ENCODE assay signal across 16 cellular contexts in the genomic region with DNA sequence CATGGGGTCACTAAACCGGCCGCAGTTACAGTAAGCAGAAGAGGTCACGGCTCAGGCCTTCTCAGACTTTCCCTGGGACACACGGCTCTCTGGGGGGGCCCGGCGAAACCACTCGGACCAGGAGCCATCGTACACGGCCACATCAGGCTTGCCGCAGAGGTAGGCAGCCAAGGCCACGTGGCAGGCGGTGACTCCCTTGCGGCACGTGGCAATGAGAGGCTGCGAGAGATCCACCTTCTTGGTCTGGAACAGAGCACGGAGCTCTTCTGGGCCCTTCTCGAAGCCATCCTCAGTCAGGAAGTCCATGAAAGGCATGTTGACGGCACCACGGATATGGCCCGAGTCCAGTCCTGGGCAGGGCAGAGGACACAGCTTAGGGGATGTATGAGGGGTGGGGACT. TPM values are rescaled to one million over a fixed set of nuclear protein-coding genes. Genes with fewer than 3 reads are reported as not detected.
A peak's percentile ranks its signal among the peaks of the same experiment; 100 is the strongest.
DNase-seq lines count a peak whose midpoint lies in the region; ATAC-seq and TF ChIP-seq lines count a peak whose summit lies in the region.
"Had no signal": no experiment of that assay in that cellular context is flagged by ENCODE, and none has a peak within 500 bp of the region (broad histone marks: within the 10 kb centered on the region; RNA-seq: fewer than 3 reads in every experiment).

No MANE protein-coding gene starts in this region.

- peaks cover 0 to 4% of the 10 kb centered on the region in 2 donors for H3K4me1 Mint-ChIP-seq in natural killer cell treated with Interleukin-12 subunit alpha and Interleukin-12 subunit beta and Interleukin-15 and Interleukin-18, amount 100 ng/mL, for 72 hours (ENCODE audit: low read depth in 2 of 2)
- H3K4me1 Mint-ChIP-seq in natural killer cell, result no peaks in the 10 kb centered on the region
- H3K4me1 Mint-ChIP-seq in activated T-helper 17 cell treated with anti-CD3 and anti-CD28 coated beads, Interleukin-2, amount 50 U/mL, for 72 hours, result no peaks in the 10 kb centered on the region

- H3K4me3 Mint-ChIP-seq in natural killer cell treated with Interleukin-12 subunit alpha and Interleukin-12 subunit beta and Interleukin-15 and Interleukin-18, amount 100 ng/mL, for 72 hours, result no peak overlapping the region
- H3K4me3 Mint-ChIP-seq in natural killer cell, result no peak overlapping the region
- H3K4me3 Mint-ChIP-seq in activated T-helper 17 cell treated with anti-CD3 and anti-CD28 coated beads, Interleukin-2, amount 50 U/mL, for 72 hours, result no peak overlapping the region
- H3K4me3 Mint-ChIP-seq: CD4-positive, alpha-beta T cell; GM23338 had no signal

- no peaks in the 10 kb centered on the region for H3K9me3 Mint-ChIP-seq in natural killer cell treated with Interleukin-12 subunit alpha and Interleukin-12 subunit beta and Interleukin-15 and Interleukin-18, amount 100 ng/mL, for 72 hours
- H3K9me3 Mint-ChIP-seq in natural killer cell, result no peaks in the 10 kb centered on the region
- no peaks in the 10 kb centered on the region for H3K9me3 Mint-ChIP-seq in activated T-helper 17 cell treated with anti-CD3 and anti-CD28 coated beads, Interleukin-2, amount 50 U/mL, for 72 hours
- H3K9me3 Mint-ChIP-seq: CD4-positive, alpha-beta T cell; GM23338 had no signal

- H3K36me3 Mint-ChIP-seq in natural killer cell treated with Interleukin-12 subunit alpha and Interleukin-12 subunit beta and Interleukin-15 and Interleukin-18, amount 100 ng/mL, for 72 hours, result no peaks in the 10 kb centered on the region
- no peaks in the 10 kb centered on the region for H3K36me3 Mint-ChIP-seq in natural killer cell
- no peaks in the 10 kb centered on the region for H3K36me3 Mint-ChIP-seq in activated T-helper 17 cell treated with anti-CD3 and anti-CD28 coated beads, Interleukin-2, amount 50 U/mL, for 72 hours (ENCODE audit: low read depth)

- H3K27me3 ChIP-seq in mucosa of rectum (ENCODE audit: control insufficient read depth in 2 of 2, insufficient read depth in 2 of 2, low read length in 2 of 2) (no peaks in the 10 kb centered on the region), upper lobe of right lung (no peaks in the 10 kb centered on the region)

- DNase-seq in natural killer cell treated with Interleukin-12 subunit alpha and Interleukin-12 subunit beta and Interleukin-15 and Interleukin-18, amount 100 ng/mL, for 72 hours (ENCODE audit: low spot score), result peak; percentile 42
- no peak for DNase-seq in natural killer cell
- no peak for DNase-seq in left lobe of liver (ENCODE audit: low spot score)
- peak; percentile 57 for DNase-seq in upper lobe of right lung
- DNase-seq in stimulated activated CD4-positive, alpha-beta T cell treated with anti-CD3 and anti-CD28 coated beads, Interleukin-1b, Interleukin-23, amount 100 ng/mL, for 48 hours, result no peak
- DNase-seq: ACHN; C1 segment of cervical spinal cord; CD4-positive, alpha-beta T cell; DMS153; DMS79 treated with DMSO at 0.1 percent for 48 hours; EL; H7 had no signal

- H3K27ac Mint-ChIP-seq in natural killer cell treated with Interleukin-12 subunit alpha and Interleukin-12 subunit beta and Interleukin-15 and Interleukin-18, amount 100 ng/mL, for 72 hours, result no peak overlapping the region
- no peak overlapping the region for H3K27ac Mint-ChIP-seq in natural killer cell
- no peak overlapping the region for H3K27ac Mint-ChIP-seq in activated T-helper 17 cell treated with anti-CD3 and anti-CD28 coated beads, Interleukin-2, amount 50 U/mL, for 72 hours
- H3K27ac Mint-ChIP-seq: CD4-positive, alpha-beta T cell; GM23338 had no signal

- TF ChIP-seq CTCF in natural killer cell (IDR thresholded peaks at IDR 0.05) (no peak), upper lobe of right lung (IDR thresholded peaks at IDR 0.05) (no peak)

- ATAC-seq in natural killer cell treated with Interleukin-12 subunit alpha and Interleukin-12 subunit beta and Interleukin-15 and Interleukin-18, amount 100 ng/mL, for 72 hours, result no peak
- ATAC-seq in natural killer cell (no peak), left lobe of liver (peak; percentile 16), upper lobe of right lung (no peak), HG02642 (IDR thresholded peaks at IDR 0.05; ENCODE audit: poor library complexity, unreplicated experiment) (no peak)
- ATAC-seq in activated T-helper 17 cell treated with anti-CD3 and anti-CD28 coated beads, Interleukin-2, amount 50 U/mL, for 72 hours (replicated peaks), result no peak
- ATAC-seq: GM23338 had no signal

- no peak overlapping the region for H3K9ac ChIP-seq in mucosa of rectum (ENCODE audit: low read depth in 1 of 2, low read length in 2 of 2)

- peaks cover 0 to 6% of the 10 kb centered on the region in 2 donors for H3K36me3 ChIP-seq in mucosa of rectum (ENCODE audit: control insufficient read depth in 2 of 2, insufficient read depth in 2 of 2, low read length in 2 of 2)
- H3K36me3 ChIP-seq in upper lobe of right lung, result no peaks in the 10 kb centered on the region

- H3K9me3 ChIP-seq in mucosa of rectum (ENCODE audit: control insufficient read depth in 2 of 2, low read length in 2 of 2) (no peaks in the 10 kb centered on the region), upper lobe of right lung (no peaks in the 10 kb centered on the region)

- H3K4me1 ChIP-seq in mucosa of rectum (ENCODE audit: control insufficient read depth in 2 of 2, insufficient read depth in 2 of 2, low read length in 2 of 2), result peaks cover 30 to 40% of the 10 kb centered on the region in 2 donors
- H3K4me1 ChIP-seq in upper lobe of right lung, result peaks cover 12% of the 10 kb centered on the region

- intact Hi-C loops in natural killer cell (cut with micrococcal nuclease), result no loop called here
- intact Hi-C loops in upper lobe of right lung (cut with DNase I), result no loop called here

- no peak overlapping the region for H3K4me3 ChIP-seq in mucosa of rectum (ENCODE audit: low read length in 2 of 2)
- H3K4me3 ChIP-seq in upper lobe of right lung, result no peak overlapping the region
- H3K4me3 ChIP-seq: GM23338 had no signal

- peak overlapping the region; percentile 0 to 95 for H3K27ac ChIP-seq in mucosa of rectum (ENCODE audit: low read depth in 2 of 2, low read length in 2 of 2)
- no peak overlapping the region for H3K27ac ChIP-seq in upper lobe of right lung

- peaks cover 8 to 14% of the 10 kb centered on the region in 2 donors for H3K27me3 Mint-ChIP-seq in natural killer cell treated with Interleukin-12 subunit alpha and Interleukin-12 subunit beta and Interleukin-15 and Interleukin-18, amount 100 ng/mL, for 72 hours
- peaks cover 16 to 20% of the 10 kb centered on the region in 2 donors for H3K27me3 Mint-ChIP-seq in natural killer cell (ENCODE audit: low read depth in 2 of 2)
- H3K27me3 Mint-ChIP-seq in activated T-helper 17 cell treated with anti-CD3 and anti-CD28 coated beads, Interleukin-2, amount 50 U/mL, for 72 hours, result peaks cover 16% of the 10 kb centered on the region

RNA-seq across cellular contexts. Expression of gene TST, which starts 8.3 kb away (rescaled TPM):
- total RNA-seq in natural killer cell treated with Interleukin-12 subunit alpha and Interleukin-12 subunit beta and Interleukin-15 and Interleukin-18, amount 100 ng/mL, for 72 hours, result 10 to 100 TPM; 12.2 to 17.9 TPM
- 1 to 10 TPM; 3.1 to 4.9 (median 4.3) TPM for total RNA-seq in natural killer cell
- total RNA-seq in left lobe of liver, result 349 TPM
- 48.1 TPM for total RNA-seq in upper lobe of right lung
- 10 to 100 TPM in 1 of 2 donors, 1 to 10 TPM in 1; 8.2 to 14.5 TPM for total RNA-seq in activated T-helper 17 cell treated with anti-CD3 and anti-CD28 coated beads, Interleukin-2, amount 50 U/mL, for 72 hours
- total RNA-seq: CD4-positive, alpha-beta T cell had no signal

RNA-seq across cellular contexts. Expression of gene MPST, which starts 8.6 kb away (rescaled TPM):
- 10 to 100 TPM; 27.6 to 51.1 TPM for total RNA-seq in natural killer cell treated with Interleukin-12 subunit alpha and Interleukin-12 subunit beta and Interleukin-15 and Interleukin-18, amount 100 ng/mL, for 72 hours
- total RNA-seq in natural killer cell (10 to 100 TPM; 21.4 to 23.9 (median 22.9) TPM), left lobe of liver (247 TPM), upper lobe of right lung (71.4 TPM)
- 10 to 100 TPM; 22.7 to 41.6 TPM for total RNA-seq in activated T-helper 17 cell treated with anti-CD3 and anti-CD28 coated beads, Interleukin-2, amount 50 U/mL, for 72 hours

RNA-seq across cellular contexts. Expression of gene KCTD17, which starts 40.6 kb away (rescaled TPM):
- 10 to 100 TPM; 30.5 to 43.8 TPM for total RNA-seq in natural killer cell treated with Interleukin-12 subunit alpha and Interleukin-12 subunit beta and Interleukin-15 and Interleukin-18, amount 100 ng/mL, for 72 hours
- total RNA-seq in natural killer cell (10 to 100 TPM; 21.3 to 29.4 (median 22.9) TPM), left lobe of liver (2.0 TPM), upper lobe of right lung (19.2 TPM)
- total RNA-seq in activated T-helper 17 cell treated with anti-CD3 and anti-CD28 coated beads, Interleukin-2, amount 50 U/mL, for 72 hours, result 10 to 100 TPM; 39.4 to 41.9 TPM

Comparison
In these comparisons a context has a peak if more than half of its experiments do, and no peak if none do; other contexts are left out.
1. DNase-seq: peak in natural killer cell treated with Interleukin-12 subunit alpha and Interleukin-12 subunit beta and Interleukin-15 and Interleukin-18, amount 100 ng/mL, for 72 hours (single experiment) and upper lobe of right lung (single experiment); none in natural killer cell (single experiment), left lobe of liver (single experiment) and stimulated activated CD4-positive, alpha-beta T cell treated with anti-CD3 and anti-CD28 coated beads, Interleukin-1b, Interleukin-23, amount 100 ng/mL, for 48 hours (single experiment).